Comparison of ENCODE assay signal across 10 cellular contexts in the genomic region with DNA sequence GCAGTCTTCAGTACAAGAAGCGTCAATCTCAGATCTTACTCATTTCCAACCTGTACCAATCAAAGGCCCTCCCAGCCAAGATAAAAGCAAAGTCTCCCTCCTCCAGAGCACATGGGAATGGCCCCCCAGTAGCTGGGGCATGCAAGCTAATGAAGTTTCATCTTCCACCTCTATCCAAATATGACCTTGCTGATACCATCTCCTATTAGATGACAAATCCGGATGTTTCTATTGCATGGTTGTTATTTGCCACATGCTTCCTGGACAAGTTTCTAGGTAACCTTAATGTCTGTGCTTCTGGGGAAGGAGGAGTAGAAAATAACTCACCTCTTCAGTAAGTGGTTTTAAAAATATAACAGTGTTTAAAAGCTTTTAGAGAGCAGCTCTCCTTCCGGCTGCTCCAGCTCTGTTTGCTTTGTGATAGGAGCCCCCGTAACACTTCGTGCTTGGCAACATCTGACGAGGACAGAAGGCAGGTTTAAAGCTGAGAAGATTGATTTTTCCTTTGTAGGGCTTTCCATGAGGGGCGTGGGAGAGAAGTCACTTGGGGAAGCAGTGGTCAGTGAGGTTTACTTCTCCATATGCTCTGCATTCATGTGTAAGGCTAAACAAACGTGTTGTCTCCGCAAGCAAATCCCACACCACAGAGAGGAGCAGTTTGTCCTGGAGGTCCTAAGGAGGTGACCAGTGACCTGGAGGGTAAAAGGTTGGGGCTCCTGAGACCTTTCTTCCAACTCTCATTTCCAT. TPM values are rescaled to one million over a fixed set of nuclear protein-coding genes. Genes with fewer than 3 reads are reported as not detected.
DNase-seq lines count a peak whose midpoint lies in the region; ATAC-seq and TF ChIP-seq lines count a peak whose summit lies in the region.
"Had no signal": no experiment of that assay in that cellular context is flagged by ENCODE, and none has a peak within 500 bp of the region (broad histone marks: within the 10 kb centered on the region; RNA-seq: fewer than 3 reads in every experiment).

No MANE protein-coding gene starts in this region.

- intact Hi-C loops in Right ventricle myocardium superior (cut with DNase I) (loop anchor here (10.0 kb wide), 1 partner anchor 372 kb away; no protein-coding TSS in a partner anchor), lower lobe of right lung (cut with DNase I) (no loop called here)

- H3K27ac ChIP-seq in right atrium auricular region (peak overlapping the region; percentile 82 to 95), adipose tissue (ENCODE audit: low read depth, low read length) (peak overlapping the region; percentile 33), lower lobe of right lung (peak overlapping the region; percentile 73), urinary bladder (ENCODE audit: low read depth) (peak overlapping the region; percentile 51)

- DNase-seq in right atrium auricular region (ENCODE audit: low spot score) (no peak), Right ventricle myocardium superior (no peak), lower lobe of right lung (no peak), HT-29 (ENCODE audit: low spot score) (no peak), mucosa of gallbladder (ENCODE audit: low spot score) (no peak), NCI-H2171 treated with DMSO at 0.1 percent for 48 hours (lab: John Stamatoyannopoulos, UW) (no peak)
- DNase-seq: activated CD8-positive, alpha-beta memory T cell treated with anti-CD3 and anti-CD28 coated beads, Interleukin-2, amount 50 U/mL, for 4 hours; NCI-H82 had no signal

- H3K4me3 ChIP-seq in right atrium auricular region (no peak overlapping the region), lower lobe of right lung (no peak overlapping the region), urinary bladder (ENCODE audit: low read depth, low read length) (no peak overlapping the region)

- ATAC-seq in Right ventricle myocardium superior (ENCODE audit: poor library complexity), result no peak
- ATAC-seq in lower lobe of right lung, result peak; percentile 33 to 54

- WGBS in adipose tissue, 3 donors, result 29 to 83% (median 82%) methylated on average over 9 of the region's 9 CpGs
- 85% methylated on average over 9 of the region's 9 CpGs for WGBS in urinary bladder

- H3K4me1 ChIP-seq in right atrium auricular region (peaks cover 0 to 55% of the 10 kb centered on the region in 2 donors), lower lobe of right lung (peaks cover 62% of the 10 kb centered on the region), urinary bladder (ENCODE audit: insufficient read depth) (peaks cover 2% of the 10 kb centered on the region)

- TF ChIP-seq CTCF in right atrium auricular region (IDR thresholded peaks at IDR 0.05) (no peak), lower lobe of right lung (IDR thresholded peaks at IDR 0.05) (no peak)

- H3K27me3 ChIP-seq in right atrium auricular region, result no peaks in the 10 kb centered on the region
- H3K27me3 ChIP-seq in lower lobe of right lung (ENCODE audit: low read depth), result no peaks in the 10 kb centered on the region

- H3K36me3 ChIP-seq in right atrium auricular region (no peaks in the 10 kb centered on the region), lower lobe of right lung (no peaks in the 10 kb centered on the region), urinary bladder (ENCODE audit: insufficient read depth) (no peaks in the 10 kb centered on the region)

- H3K9me3 ChIP-seq in right atrium auricular region, result no peaks in the 10 kb centered on the region
- no peaks in the 10 kb centered on the region for H3K9me3 ChIP-seq in lower lobe of right lung

RNA-seq across cellular contexts. Expression of gene GLRX, which starts 40.3 kb away (rescaled TPM):
- total RNA-seq in right atrium auricular region (100 to 1,000 TPM; 151 to 173 TPM), Right ventricle myocardium superior (104 TPM), lower lobe of right lung (115 TPM), urinary bladder (23.5 TPM), mucosa of gallbladder (64.4 TPM)
- polyA plus RNA-seq in adipose tissue (100 to 1,000 TPM in 2 of 3 donors, 10 to 100 TPM in 1; 28.6 to 212 (median 201) TPM), urinary bladder (61.1 TPM)
- 6.5 and 7.0 TPM in 2 replicates for total RNA-seq in HT-29 (2014; rRNA removed; shearing (Covaris generic))

Comparison
In these comparisons a context has a peak if more than half of its experiments do, and no peak if none do; other contexts are left out.
1. H3K27ac ChIP-seq: peak in every context shown above with its lines; median percentile 88 in right atrium auricular region; 73 in lower lobe of right lung; 51 in urinary bladder; 33 in adipose tissue.